ENCODE assay signal across 8 cellular contexts in genomic region chr17:79789943-79790804, GRCh38.
DNase-seq lines count a peak whose midpoint lies in the region; ATAC-seq lines count a peak whose summit lies in the region.

No MANE protein-coding gene starts in this region.

- no peak overlapping the region for H3K27ac Mint-ChIP-seq in stimulated activated effector memory CD8-positive, alpha-beta T cell treated with anti-CD3 and anti-CD28 coated beads, Interleukin-12 subunit alpha, Interleukin-12 subunit beta, amount 100 ng/mL, for 72 hours

- in situ Hi-C loops in HAP-1 (cut with MboI; ENCODE audit: low sequenced_read_pairs): loop anchor here (10.0 kb wide), 2 partner anchors 125 to 205 kb away; no protein-coding TSS in a partner anchor

- peaks cover 19% of the 10 kb centered on the region for H3K4me1 ChIP-seq in HAP-1
- H3K4me1 ChIP-seq in iPS DF 6.9 (ENCODE audit: control insufficient read depth, insufficient read depth, low read length): peaks cover 11% of the 10 kb centered on the region

- no peaks in the 10 kb centered on the region for H3K36me3 Mint-ChIP-seq in stimulated activated effector memory CD8-positive, alpha-beta T cell treated with anti-CD3 and anti-CD28 coated beads, Interleukin-12 subunit alpha, Interleukin-12 subunit beta, amount 100 ng/mL, for 72 hours

- no CpG with 5 or more reads among the region's 74 CpGs for WGBS in iPS DF 6.9 (ENCODE audit: insufficient coverage, insufficient read length)

- H3K27me3 ChIP-seq in HAP-1 (ENCODE audit: low read depth) (no peaks in the 10 kb centered on the region), iPS DF 6.9 (ENCODE audit: control insufficient read depth, insufficient read depth, low read length) (peaks cover 50% of the 10 kb centered on the region)

- H3K4me1 Mint-ChIP-seq in stimulated activated effector memory CD8-positive, alpha-beta T cell treated with anti-CD3 and anti-CD28 coated beads, Interleukin-12 subunit alpha, Interleukin-12 subunit beta, amount 100 ng/mL, for 72 hours: no peaks in the 10 kb centered on the region

- no peak overlapping the region for H3K4me3 Mint-ChIP-seq in stimulated activated effector memory CD8-positive, alpha-beta T cell treated with anti-CD3 and anti-CD28 coated beads, Interleukin-12 subunit alpha, Interleukin-12 subunit beta, amount 100 ng/mL, for 72 hours

- no peak overlapping the region for H3K27ac ChIP-seq in iPS DF 6.9 (ENCODE audit: low read length)

- peak; percentile 58 for DNase-seq in CD1c-positive myeloid dendritic cell (ENCODE audit: extremely low spot score)
- DNase-seq in HAP-1 (ENCODE audit: low spot score in 2 of 2): peak; percentile 59 to 84
- DNase-seq in activated T-cell treated with anti-CD3 and anti-CD28 coated beads, Interleukin-2, amount 50 U/mL, for 48 hours: peak; percentile 50 to 60
- no peak for DNase-seq in iPS DF 6.9 (ENCODE audit: low read depth, low spot score)
- no peak for DNase-seq in stimulated activated effector memory CD8-positive, alpha-beta T cell treated with anti-CD3 and anti-CD28 coated beads, Interleukin-12 subunit alpha, Interleukin-12 subunit beta, amount 100 ng/mL, for 72 hours (ENCODE audit: low spot score in 2 of 2)
- no peak for DNase-seq in middle frontal gyrus (ENCODE audit: extremely low spot score, low spot score)

- H3K9me3 ChIP-seq in HAP-1 (no peaks in the 10 kb centered on the region), iPS DF 6.9 (ENCODE audit: control insufficient read depth, insufficient read depth, low read length) (no peaks in the 10 kb centered on the region)

- H3K9me3 Mint-ChIP-seq in stimulated activated effector memory CD8-positive, alpha-beta T cell treated with anti-CD3 and anti-CD28 coated beads, Interleukin-12 subunit alpha, Interleukin-12 subunit beta, amount 100 ng/mL, for 72 hours: no peaks in the 10 kb centered on the region

- peak; percentile 64 for ATAC-seq in stimulated activated effector memory CD8-positive, alpha-beta T cell treated with anti-CD3 and anti-CD28 coated beads, Interleukin-12 subunit alpha, Interleukin-12 subunit beta, amount 100 ng/mL, for 72 hours
- ATAC-seq in HG03378 (IDR thresholded peaks at IDR 0.05; ENCODE audit: unreplicated experiment) (no peak), HG03025 (IDR thresholded peaks at IDR 0.05; ENCODE audit: low FRiP score, unreplicated experiment) (no peak)

- H3K36me3 ChIP-seq in HAP-1 (replicated peaks) (peaks cover 20% of the 10 kb centered on the region), iPS DF 6.9 (ENCODE audit: control insufficient read depth, insufficient read depth, low read length) (peaks cover 1% of the 10 kb centered on the region; the same call in 1 of the 2 replicates)

- H3K4me3 ChIP-seq in HAP-1 (peak overlapping the region; percentile 17), iPS DF 6.9 (ENCODE audit: low read length) (peak overlapping the region; percentile 15; the same call in 1 of the 2 replicates)

Comparison
In these comparisons a context has a peak if more than half of its experiments do, and no peak if none do; other contexts are left out.
1. DNase-seq: peak in CD1c-positive myeloid dendritic cell (single experiment), HAP-1 (2 of 2) and activated T-cell treated with anti-CD3 and anti-CD28 coated beads, Interleukin-2, amount 50 U/mL, for 48 hours (2 of 2); none in iPS DF 6.9 (single experiment), stimulated activated effector memory CD8-positive, alpha-beta T cell treated with anti-CD3 and anti-CD28 coated beads, Interleukin-12 subunit alpha, Interleukin-12 subunit beta, amount 100 ng/mL, for 72 hours (0 of 2) and middle frontal gyrus (single experiment).